8 cellular contexts compared by ENCODE assay signal in the genomic region with DNA sequence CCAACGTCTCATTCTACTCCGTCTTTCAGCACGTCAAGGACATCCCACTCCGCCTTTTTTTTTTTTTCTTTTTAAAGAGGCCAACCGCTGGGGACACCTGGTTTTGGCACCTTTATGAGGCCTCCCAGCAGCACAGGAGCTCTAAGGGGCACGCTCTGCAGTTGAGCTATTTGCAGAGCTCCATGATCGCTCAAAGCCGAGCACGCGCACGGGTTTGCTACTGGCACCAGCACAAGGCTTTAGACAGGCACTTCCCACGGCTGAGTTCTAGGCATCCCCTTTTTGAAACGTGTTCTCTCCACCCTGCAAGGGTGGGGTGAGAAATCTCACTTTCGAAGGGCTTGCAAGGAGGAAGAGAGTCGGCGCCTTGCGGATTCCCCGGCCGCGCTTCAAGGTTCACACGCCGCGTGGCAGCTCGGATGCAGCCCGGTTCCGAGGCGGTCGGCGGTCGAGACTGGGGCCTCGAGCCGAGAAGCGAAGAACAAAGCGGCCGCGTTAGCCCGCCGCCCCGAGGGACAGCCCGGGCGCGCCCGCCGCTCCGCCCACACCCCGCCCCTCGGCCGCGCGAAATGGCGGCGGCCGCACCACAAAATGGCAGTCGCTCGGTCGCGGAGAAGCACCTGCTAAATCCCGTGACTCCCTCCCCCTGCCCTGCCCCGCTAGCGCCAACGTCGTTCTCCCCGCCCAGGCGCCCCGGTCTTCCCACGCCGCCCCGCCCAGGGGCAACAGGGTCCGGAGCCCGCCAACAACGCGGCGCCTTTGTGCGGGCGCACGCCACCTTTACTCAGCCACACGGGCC. TPM values are rescaled to one million over a fixed set of nuclear protein-coding genes. Genes with fewer than 3 reads are reported as not detected.
A peak's percentile ranks its signal among the peaks of the same experiment; 100 is the strongest.
DNase-seq lines count a peak whose midpoint lies in the region; ATAC-seq, FAIRE-seq and TF ChIP-seq lines count a peak whose summit lies in the region.

No MANE protein-coding gene starts in this region.

- H3K4me1 Mint-ChIP-seq in T-cell: peaks cover 20 to 39% (median 31%) of the 10 kb centered on the region in 3 donors

- no peak for FAIRE-seq in GM12891 (lab: Jason Lieb, UNC)

- H3K36me3 Mint-ChIP-seq in T-cell: peaks cover 4% of the 10 kb centered on the region

- POLR2A ChIA-PET in T-cell (lab: Charles Lee): interaction anchor here (0.5 to 2.1 kb wide), 8 partner anchors 13 to 424 kb away, joined by 3 to 85 read pairs (median 6); a partner anchor contains a TSS

- CTCF ChIA-PET in T-cell (lab: Charles Lee): interaction anchor here (0.6 to 2.5 kb wide), 11 partner anchors 9 to 80 kb away, joined by 3 to 35 read pairs (median 4); a partner anchor contains a TSS

- WGBS in prostate gland: under 1% methylated on average over 73 of the region's 77 CpGs
- under 1% methylated on average over 77 of the region's 77 CpGs for WGBS in urinary bladder

- H3K27me3 Mint-ChIP-seq in T-cell: no peaks in the 10 kb centered on the region

- TF ChIP-seq POLR2A in GM12891 (IDR thresholded peaks at IDR 0.05; ENCODE audit: low read depth, low read length) (peak; percentile 86), prostate gland (IDR thresholded peaks at IDR 0.05) (peak; percentile 75)

- H3K27me3 ChIP-seq in left ventricle myocardium inferior (ENCODE audit: low read depth) (no peaks in the 10 kb centered on the region), prostate gland (replicated peaks; ENCODE audit: insufficient read depth) (no peaks in the 10 kb centered on the region)

- H3K4me3 ChIP-seq in left ventricle myocardium inferior (peak overlapping the region; percentile 78), prostate gland (peak overlapping the region; percentile 53 to 79), urinary bladder (ENCODE audit: low read depth, low read length) (peak overlapping the region; percentile 69)

- H3K4me1 ChIP-seq in left ventricle myocardium inferior (peaks cover 40% of the 10 kb centered on the region), prostate gland (replicated peaks) (no peaks in the 10 kb centered on the region), urinary bladder (ENCODE audit: insufficient read depth) (no peaks in the 10 kb centered on the region)

- H3K9me3 Mint-ChIP-seq in T-cell: no peaks in the 10 kb centered on the region

- TF ChIP-seq CTCF in left ventricle myocardium inferior (IDR thresholded peaks at IDR 0.05; ENCODE audit: borderline replicate concordance): no peak
- peak in 1 of 4 experiments; percentile 3 for TF ChIP-seq CTCF in prostate gland (IDR thresholded peaks at IDR 0.05)

- ATAC-seq in HG02852 (IDR thresholded peaks at IDR 0.05; ENCODE audit: unreplicated experiment) (peak; percentile 49), T-cell (replicated peaks in 1 of 4) (peak; percentile 69 to 73 (median 70))

- H3K36me3 ChIP-seq in left ventricle myocardium inferior: no peaks in the 10 kb centered on the region
- H3K36me3 ChIP-seq in prostate gland: no peaks in the 10 kb centered on the region
- H3K36me3 ChIP-seq in urinary bladder (ENCODE audit: insufficient read depth): no peaks in the 10 kb centered on the region

- DNase-seq in GM12891 (ENCODE audit: insufficient read length, low spot score): no peak
- DNase-seq in NCI-H146 treated with DMSO at 0.1 percent for 48 hours (lab: John Stamatoyannopoulos, UW; ENCODE audit: unreplicated experiment): peak; percentile 87
- peak; percentile 77 to 88 (median 82) for DNase-seq in T-cell
- peak; percentile 90 for DNase-seq in amniotic epithelial cell (ENCODE audit: low read depth)
- DNase-seq in left ventricle myocardium inferior: peak; percentile 91
- DNase-seq in prostate gland (ENCODE audit: low spot score): peak; percentile 87

- peak overlapping the region; percentile 90 to 95 (median 92) for H3K4me3 Mint-ChIP-seq in T-cell

- H3K27ac ChIP-seq in left ventricle myocardium inferior (replicated peaks) (peak overlapping the region; percentile 97), prostate gland (peak overlapping the region; percentile 99 to 100), urinary bladder (ENCODE audit: low read depth) (peak overlapping the region; percentile 99)

- peak overlapping the region; percentile 97 for H3K27ac Mint-ChIP-seq in T-cell

- intact Hi-C loops in left ventricle myocardium inferior (cut with micrococcal nuclease): no loop called here
- intact Hi-C loops in prostate gland (cut with DNase I): loop anchor here (2.0 to 5.0 kb wide), 2 partner anchors 14 to 118 kb away; no protein-coding TSS in a partner anchor

- H3K9me3 ChIP-seq in left ventricle myocardium inferior (replicated peaks) (no peaks in the 10 kb centered on the region), prostate gland (no peaks in the 10 kb centered on the region)

TF ChIP-seq in GM12891, 5 proteins besides CTCF, POLR2A, EP300 and RAD21:
- peak; percentile 30; the same call in 1 of the 2 replicates for TF ChIP-seq SPI1 (IDR thresholded peaks at IDR 0.05; ENCODE audit: low read depth, low read length)
- TF ChIP-seq PAX5 (IDR thresholded peaks at IDR 0.05; ENCODE audit: insufficient read depth, low read length, severe bottlenecking): peak; percentile 49
- TF ChIP-seq TAF1 (IDR thresholded peaks at IDR 0.05; ENCODE audit: low read depth, low read length): no peak
- TF ChIP-seq POU2F2 (IDR thresholded peaks at IDR 0.05; ENCODE audit: low read depth, low read length): 0 out of 2 replicates have a peak, but pooled peaks have one; percentile 54
- peak; percentile 83 for TF ChIP-seq POLR2AphosphoS5 (IDR thresholded peaks at IDR 0.05; ENCODE audit: low read depth, low read length)

RNA-seq across cellular contexts. Expression of a gene that starts 12.9 kb away (rescaled TPM):
- 30.0 TPM for polyA plus RNA-seq in GM12891 (2012; ENCODE audit: low read depth, missing spikeins)
- total RNA-seq in T-cell: 10 to 100 TPM; 69.9 to 81.1 (median 72.1) TPM
- total RNA-seq in left ventricle myocardium inferior: 20.8 TPM
- total RNA-seq in prostate gland: 10 to 100 TPM; 31.9 to 48.3 TPM
- total RNA-seq in urinary bladder: 47.6 TPM
- 31.8 TPM for polyA plus RNA-seq in urinary bladder

RNA-seq across cellular contexts. Expression of a gene that starts 27.2 kb away (rescaled TPM):
- polyA plus RNA-seq in GM12891 (2012; ENCODE audit: low read depth, missing spikeins): 4.2 TPM
- total RNA-seq in T-cell (1 to 10 TPM in 3 of 5 donors, under 1 TPM in 2; 0.68 to 1.3 (median 1.1) TPM), left ventricle myocardium inferior (6.0 TPM), prostate gland (1 to 10 TPM; 1.6 to 2.4 TPM), urinary bladder (2.9 TPM)
- 3.5 TPM for polyA plus RNA-seq in urinary bladder
